ENCODE assay signal across 7 cellular contexts in the genomic region with DNA sequence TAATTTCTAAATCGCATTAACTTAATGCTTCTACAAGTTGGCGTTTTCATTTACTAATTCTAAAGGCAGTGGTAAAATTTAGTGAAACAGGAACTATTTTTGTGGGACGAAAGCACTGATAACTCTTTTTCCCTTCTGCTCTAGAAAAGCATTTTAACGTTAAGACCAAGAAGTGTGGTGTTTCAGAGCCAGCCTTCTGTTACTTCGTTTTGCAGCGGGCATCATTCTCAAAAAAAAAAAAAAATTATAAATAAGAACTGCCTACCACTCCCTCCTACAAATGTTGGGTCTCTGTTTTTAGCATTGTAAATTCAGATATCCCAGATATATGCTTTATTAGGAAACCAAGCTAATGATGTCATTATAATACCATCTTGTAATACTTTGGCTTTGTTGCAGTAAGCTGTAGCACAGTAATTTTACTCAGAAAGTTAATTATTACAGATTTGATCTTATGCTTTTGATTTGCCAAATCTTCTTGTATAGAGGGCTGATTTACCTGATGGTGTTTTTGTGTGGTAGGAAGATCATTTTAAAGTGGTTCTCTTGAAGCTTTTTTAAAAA.
DNase-seq lines count a peak whose midpoint lies in the region; ATAC-seq and TF ChIP-seq lines count a peak whose summit lies in the region.

No MANE protein-coding gene starts in this region.

- H3K27ac Mint-ChIP-seq in stimulated activated memory B cell treated with anti-CD40 and anti-IgM and Interleukin-4, amounts not matched to agents 10 μg/mL and 1 μg/mL and 100 μg/mL, for 72 hours: peak overlapping the region; percentile 93

- no peaks in the 10 kb centered on the region for H3K9me3 ChIP-seq in WERI-Rb-1 (ENCODE audit: severe bottlenecking)

- H3K27me3 ChIP-seq in WERI-Rb-1 (ENCODE audit: insufficient read depth, low read depth, severe bottlenecking): no peaks in the 10 kb centered on the region

- H3K27me3 Mint-ChIP-seq in stimulated activated memory B cell treated with anti-CD40 and anti-IgM and Interleukin-4, amounts not matched to agents 10 μg/mL and 1 μg/mL and 100 μg/mL, for 72 hours: no peaks in the 10 kb centered on the region

- H3K4me3 ChIP-seq in WERI-Rb-1 (ENCODE audit: low read depth, low read length) (peak overlapping the region; percentile 72), iPS-11a (ENCODE audit: low read depth, low read length) (peak overlapping the region; percentile 66)

- TF ChIP-seq CTCF in WERI-Rb-1 (IDR thresholded peaks at IDR 0.05; ENCODE audit: low read depth, low read length): no peak

- peaks cover 34% of the 10 kb centered on the region for H3K4me1 Mint-ChIP-seq in stimulated activated memory B cell treated with anti-CD40 and anti-IgM and Interleukin-4, amounts not matched to agents 10 μg/mL and 1 μg/mL and 100 μg/mL, for 72 hours

- H3K36me3 ChIP-seq in WERI-Rb-1: no peaks in the 10 kb centered on the region

- peak; percentile 17 for DNase-seq in HCEC 1CT
- no peak for DNase-seq in WERI-Rb-1
- no peak for DNase-seq in erythroblast (lab: John Stamatoyannopoulos, UW)
- DNase-seq in GF-D8 (lab: John Stamatoyannopoulos, UW): no peak
- no peak for DNase-seq in NCI-H2196 treated with DMSO at 0.1 percent for 48 hours (lab: John Stamatoyannopoulos, UW; ENCODE audit: unreplicated experiment)

- TF ChIP-seq POLR2A in erythroblast (IDR thresholded peaks at IDR 0.05; ENCODE audit: low read length): no peak

- H3K4me3 Mint-ChIP-seq in stimulated activated memory B cell treated with anti-CD40 and anti-IgM and Interleukin-4, amounts not matched to agents 10 μg/mL and 1 μg/mL and 100 μg/mL, for 72 hours: peak overlapping the region; percentile 93

- no peaks in the 10 kb centered on the region for H3K9me3 Mint-ChIP-seq in stimulated activated memory B cell treated with anti-CD40 and anti-IgM and Interleukin-4, amounts not matched to agents 10 μg/mL and 1 μg/mL and 100 μg/mL, for 72 hours

- ATAC-seq in stimulated activated memory B cell treated with anti-CD40 and anti-IgM and Interleukin-4, amounts not matched to agents 10 μg/mL and 1 μg/mL and 100 μg/mL, for 72 hours: no peak

- no peaks in the 10 kb centered on the region for H3K36me3 Mint-ChIP-seq in stimulated activated memory B cell treated with anti-CD40 and anti-IgM and Interleukin-4, amounts not matched to agents 10 μg/mL and 1 μg/mL and 100 μg/mL, for 72 hours

- no peak overlapping the region for H3K27ac ChIP-seq in WERI-Rb-1
